Comparison of ENCODE assay signal across 8 cellular contexts in the genomic region with DNA sequence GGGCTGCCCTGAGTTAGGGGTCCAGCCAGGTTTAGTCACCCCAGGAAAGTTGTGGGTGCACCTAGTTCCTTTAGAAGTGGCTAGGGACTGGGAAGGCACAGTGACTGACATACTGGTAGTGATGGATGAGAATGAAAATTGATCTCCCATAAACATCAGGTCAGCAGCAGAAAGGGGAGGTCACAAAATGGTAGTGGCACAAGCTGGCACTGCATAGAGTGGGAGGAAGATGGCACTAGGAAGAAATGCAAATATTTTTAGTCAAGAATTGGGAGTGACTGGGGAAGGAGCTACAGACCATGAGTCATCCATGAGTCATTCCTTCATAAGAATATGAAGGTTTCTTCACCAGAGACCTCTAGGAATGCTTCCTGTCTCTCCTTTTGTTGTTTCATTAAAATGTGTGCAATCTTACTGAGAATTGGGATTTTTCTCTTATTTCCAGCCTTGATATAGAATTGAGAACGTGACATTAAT.
DNase-seq lines count a peak whose midpoint lies in the region; ATAC-seq, FAIRE-seq and TF ChIP-seq lines count a peak whose summit lies in the region.

No MANE protein-coding gene starts in this region.

- peak overlapping the region; percentile 93 for H4K91ac ChIP-seq in IMR-90 (ENCODE audit: insufficient read depth, low read depth, low read length)

- H4K5ac ChIP-seq in IMR-90 (ENCODE audit: low read depth, low read length), result peak overlapping the region; percentile 80; the same call in 1 of the 2 replicates

- H3K9me3 ChIP-seq in IMR-90 (ENCODE audit: control insufficient read depth, insufficient read depth, low read length), result no peaks in the 10 kb centered on the region

- H3K18ac ChIP-seq in IMR-90 (ENCODE audit: low read depth, low read length), result peak overlapping the region; percentile 87; the same call in 1 of the 2 replicates

- intact Hi-C loops in IMR-90 (cut with micrococcal nuclease), result no loop called here

- peak overlapping the region; percentile 94 for H2BK120ac ChIP-seq in IMR-90 (ENCODE audit: low read depth, low read length)

- H3K4me1 ChIP-seq in IMR-90 (ENCODE audit: control insufficient read depth, insufficient read depth, low read length), result peaks cover 22% of the 10 kb centered on the region

- H3K4me3 Mint-ChIP-seq in activated naive CD4-positive, alpha-beta T cell treated with anti-CD3 and anti-CD28 coated beads, Interleukin-2, amount 50 U/mL, for 24 hours, result peak overlapping the region; percentile 65

- H3K56ac ChIP-seq in IMR-90 (ENCODE audit: extremely low read depth, insufficient read depth, low read length), result peak overlapping the region; percentile 2; the same call in 1 of the 2 replicates

- H4K20me1 ChIP-seq in IMR-90 (ENCODE audit: insufficient read depth, low read length), result no peaks in the 10 kb centered on the region

- H2BK20ac ChIP-seq in IMR-90 (ENCODE audit: low read depth, low read length), result peak overlapping the region; percentile 96

- peak overlapping the region; percentile 70 for H2AK9ac ChIP-seq in IMR-90 (replicated peaks; ENCODE audit: low read depth, low read length, poor library complexity)

- peaks cover 20% of the 10 kb centered on the region for H3K9me1 ChIP-seq in IMR-90 (ENCODE audit: insufficient read depth, low read length)

- peak overlapping the region; percentile 98; the same call in 2 of the 3 replicates for H2BK15ac ChIP-seq in IMR-90 (ENCODE audit: low read depth, low read length)

- dilution Hi-C loops in IMR-90 (cut with HindIII; ENCODE audit: low sequenced_read_pairs, unreplicated experiment), result no loop called here

- no peak for TF ChIP-seq RAD21 in IMR-90 (IDR thresholded peaks at IDR 0.05; ENCODE audit: low read length)

- in situ Hi-C loops in IMR-90 (cut with MboI; ENCODE audit: low sequenced_read_pairs), result no loop called here

- H3K4me1 Mint-ChIP-seq in activated naive CD4-positive, alpha-beta T cell treated with anti-CD3 and anti-CD28 coated beads, Interleukin-2, amount 50 U/mL, for 24 hours, result peaks cover 96% of the 10 kb centered on the region

- H2BK5ac ChIP-seq in IMR-90 (ENCODE audit: low read depth, low read length, poor library complexity, severe bottlenecking), result peak overlapping the region; percentile 95

- peak; percentile 85 for DNase-seq in AG09309 (ENCODE audit: low read depth)
- DNase-seq in IMR-90, result peak; percentile 96
- DNase-seq in kidney epithelial cell (ENCODE audit: low read depth), result peak; percentile 90
- no peak for DNase-seq in NCI-H2107 (lab: John Stamatoyannopoulos, UW)
- DNase-seq in GM19239 (ENCODE audit: insufficient read length, low spot score), result no peak

- H3K27me3 ChIP-seq in IMR-90 (ENCODE audit: control insufficient read depth, insufficient read depth, low read length), result no peaks in the 10 kb centered on the region
- no peaks in the 10 kb centered on the region for H3K27me3 ChIP-seq in kidney epithelial cell (ENCODE audit: control insufficient read depth, insufficient read depth, low read length)

- POLR2A ChIA-PET in IMR-90 (lab: Charles Lee; ENCODE audit: unreplicated experiment), result no interaction called here

- peak overlapping the region; percentile 51; the same call in 1 of the 2 replicates for H3K4me2 ChIP-seq in IMR-90 (ENCODE audit: low read depth, low read length)

- no peak for TF ChIP-seq POLR2A in IMR-90 (IDR thresholded peaks at IDR 0.05; ENCODE audit: low read depth, low read length)

- peaks cover 10% of the 10 kb centered on the region for H3K36me3 Mint-ChIP-seq in activated naive CD4-positive, alpha-beta T cell treated with anti-CD3 and anti-CD28 coated beads, Interleukin-2, amount 50 U/mL, for 24 hours

- H2AK5ac ChIP-seq in IMR-90 (ENCODE audit: low read depth, low read length), result peak overlapping the region; percentile 99

- no peak for TF ChIP-seq CTCF in AG09309 (IDR thresholded peaks at IDR 0.05; ENCODE audit: control insufficient read depth, insufficient read depth, low read depth, low read length, missing control alignments)
- TF ChIP-seq CTCF in IMR-90 (conservative IDR thresholded peaks at IDR 0.05; ENCODE audit: low read depth, low read length), result no peak
- no peak for TF ChIP-seq CTCF in kidney epithelial cell (IDR thresholded peaks at IDR 0.05; ENCODE audit: insufficient read depth, low read length, poor library complexity, severe bottlenecking)

- peak overlapping the region; percentile 7 to 87 for H4K8ac ChIP-seq in IMR-90 (ENCODE audit: low read depth in 2 of 2, low read length in 2 of 2)

- no peaks in the 10 kb centered on the region for H3K79me1 ChIP-seq in IMR-90 (ENCODE audit: low read depth in 1 of 2, low read length in 2 of 2)

- peak overlapping the region; percentile 44 for H3K27ac ChIP-seq in IMR-90 (ENCODE audit: insufficient read depth, low read length)

- no TSS peak for BruUV-seq in IMR-90 (replicated peaks; lab: Mats Ljungman, UMichigan)

- ATAC-seq in IMR-90 (ENCODE audit: low read depth) (peak; percentile 65), GM21786 (IDR thresholded peaks at IDR 0.05; ENCODE audit: unreplicated experiment) (no peak), HG03039 (IDR thresholded peaks at IDR 0.05; ENCODE audit: unreplicated experiment) (no peak)

- peaks cover 5% of the 10 kb centered on the region for H3K9me3 Mint-ChIP-seq in activated naive CD4-positive, alpha-beta T cell treated with anti-CD3 and anti-CD28 coated beads, Interleukin-2, amount 50 U/mL, for 24 hours

- no CpG with 5 or more reads among the region's 1 CpG for WGBS in IMR-90 (ENCODE audit: extremely low coverage in 2 of 2, insufficient read length in 1 of 2), 2 experiments

- H3K27me3 Mint-ChIP-seq in activated naive CD4-positive, alpha-beta T cell treated with anti-CD3 and anti-CD28 coated beads, Interleukin-2, amount 50 U/mL, for 24 hours, result no peaks in the 10 kb centered on the region

- H3K9ac ChIP-seq in IMR-90 (ENCODE audit: low read depth, low read length), result no peak overlapping the region

- H3K14ac ChIP-seq in IMR-90 (replicated peaks; ENCODE audit: low read depth, low read length), result peak overlapping the region; percentile 88

- no peak for FAIRE-seq in GM19239 (lab: Jason Lieb, UNC)

- H3K36me3 ChIP-seq in IMR-90 (ENCODE audit: control insufficient read depth, insufficient read depth, low read length) (no peaks in the 10 kb centered on the region), kidney epithelial cell (ENCODE audit: control insufficient read depth, insufficient read depth, low read length) (no peaks in the 10 kb centered on the region)

- H3K4ac ChIP-seq in IMR-90 (ENCODE audit: low read depth, low read length), result peak overlapping the region; percentile 98

- H3K27ac Mint-ChIP-seq in activated naive CD4-positive, alpha-beta T cell treated with anti-CD3 and anti-CD28 coated beads, Interleukin-2, amount 50 U/mL, for 24 hours, result peak overlapping the region; percentile 96

- H2AFZ ChIP-seq in IMR-90 (replicated peaks; ENCODE audit: low read length, poor library complexity), result no peak overlapping the region

- H3K23ac ChIP-seq in IMR-90 (ENCODE audit: low read depth, low read length), result peak overlapping the region; percentile 13

- H3K4me3 ChIP-seq in AG09309 (ENCODE audit: control insufficient read depth, low read depth, low read length), result no peak overlapping the region
- H3K4me3 ChIP-seq in IMR-90 (ENCODE audit: insufficient read depth, low read depth, low read length), result no peak overlapping the region
- no peak overlapping the region for H3K4me3 ChIP-seq in kidney epithelial cell (ENCODE audit: low read depth, low read length)

- CTCF ChIA-PET in IMR-90 (lab: Yijun Ruan, JAX), result no interaction called here

TF ChIP-seq in IMR-90, 13 proteins besides CTCF, POLR2A, EP300 and RAD21:
- no peak for TF ChIP-seq MAZ (IDR thresholded peaks at IDR 0.05; ENCODE audit: borderline replicate concordance, low read depth, low read length)
- TF ChIP-seq CEBPB (IDR thresholded peaks at IDR 0.05; ENCODE audit: low read depth, low read length), result peak; percentile 78
- peak; percentile 37 for TF ChIP-seq RCOR1 (IDR thresholded peaks at IDR 0.05; ENCODE audit: insufficient replicate concordance, low read length)
- peak; percentile 76; the same call in 1 of the 2 replicates for TF ChIP-seq BHLHE40 (IDR thresholded peaks at IDR 0.05; ENCODE audit: low read depth, low read length)
- no peak for TF ChIP-seq NFE2L2 (IDR thresholded peaks at IDR 0.05; ENCODE audit: low read depth, low read length)
- no peak for TF ChIP-seq SMC3 (IDR thresholded peaks at IDR 0.05; ENCODE audit: low read depth, low read length)
- peak; percentile 99 for TF ChIP-seq FOS (IDR thresholded peaks at IDR 0.05; ENCODE audit: low read depth, low read length)
- TF ChIP-seq, protein P1, sequence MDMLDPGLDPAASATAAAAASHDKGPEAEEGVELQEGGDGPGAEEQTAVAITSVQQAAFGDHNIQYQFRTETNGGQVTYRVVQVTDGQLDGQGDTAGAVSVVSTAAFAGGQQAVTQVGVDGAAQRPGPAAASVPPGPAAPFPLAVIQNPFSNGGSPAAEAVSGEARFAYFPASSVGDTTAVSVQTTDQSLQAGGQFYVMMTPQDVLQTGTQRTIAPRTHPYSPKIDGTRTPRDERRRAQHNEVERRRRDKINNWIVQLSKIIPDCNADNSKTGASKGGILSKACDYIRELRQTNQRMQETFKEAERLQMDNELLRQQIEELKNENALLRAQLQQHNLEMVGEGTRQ (IDR thresholded peaks at IDR 0.05; ENCODE audit: low read depth, low read length), result no peak
- TF ChIP-seq MXI1 (IDR thresholded peaks at IDR 0.05; ENCODE audit: borderline replicate concordance, low read depth, low read length), result no peak

Comparison
In these comparisons a context has a peak if more than half of its experiments do, and no peak if none do; other contexts are left out.
1. DNase-seq: peak in AG09309 (single experiment), IMR-90 (single experiment) and kidney epithelial cell (single experiment); none in NCI-H2107 (single experiment) and GM19239 (single experiment).